ENCODE assay signal across 17 cellular contexts in genomic region chr14:75724414-75725204, GRCh38.
DNase-seq lines count a peak whose midpoint lies in the region; ATAC-seq and TF ChIP-seq lines count a peak whose summit lies in the region.
"Had no signal": no experiment of that assay in that cellular context is flagged by ENCODE, and none has a peak within 500 bp of the region (broad histone marks: within the 10 kb centered on the region; RNA-seq: fewer than 3 reads in every experiment).

No MANE protein-coding gene starts in this region.

- WGBS in mesenchymal stem cell, result 98% methylated on average over 5 of the region's 6 CpGs
- WGBS in tibial nerve, 2 donors, result 76 to 92% methylated on average over 6 of the region's 6 CpGs

- H3K27me3 Mint-ChIP-seq in activated T-cell treated with anti-CD3 and anti-CD28 coated beads, Interleukin-2, amount 50 U/mL, for 72 hours (ENCODE audit: low read depth), result no peaks in the 10 kb centered on the region
- no peaks in the 10 kb centered on the region for H3K27me3 Mint-ChIP-seq in activated T-helper 17 cell treated with anti-CD3 and anti-CD28 coated beads, Interleukin-2, amount 50 U/mL, for 72 hours
- H3K27me3 Mint-ChIP-seq in naive thymus-derived CD8-positive, alpha-beta T cell, result no peaks in the 10 kb centered on the region
- H3K27me3 Mint-ChIP-seq: activated CD4-positive, alpha-beta memory T cell treated with anti-CD3 and anti-CD28 coated beads, Interleukin-2, amount 10 ng/mL, durations not matched to agents 7 days and 5 days; brain; CD8-positive, alpha-beta memory T cell had no signal

- no peak overlapping the region for H2BK5ac ChIP-seq in mesenchymal stem cell (ENCODE audit: low read depth, low read length, poor library complexity, severe bottlenecking)

- H3K4me1 ChIP-seq in mesenchymal stem cell (ENCODE audit: control insufficient read depth, insufficient read depth, low read depth, low read length) (no peaks in the 10 kb centered on the region), vagina (peaks cover 34% of the 10 kb centered on the region), tibial nerve (peaks cover 0 to 24% (median 0%) of the 10 kb centered on the region in 4 donors)

- H3K18ac ChIP-seq in mesenchymal stem cell (ENCODE audit: low read depth in 1 of 2, low read length in 2 of 2), result no peak overlapping the region

- H3K27ac ChIP-seq in mesenchymal stem cell (ENCODE audit: low read length, poor library complexity, severe bottlenecking) (no peak overlapping the region), vagina (peak overlapping the region; percentile 56), tibial nerve (peak overlapping the region in 2 of 4 donors; percentile 32 to 54)

- H3K23ac ChIP-seq in mesenchymal stem cell (ENCODE audit: low read length in 2 of 2), result no peak overlapping the region

- no peak for TF ChIP-seq EP300 in tibial nerve (IDR thresholded peaks at IDR 0.05)

- no peak overlapping the region for H3K4me2 ChIP-seq in mesenchymal stem cell (ENCODE audit: low read length, poor library complexity, severe bottlenecking)

- no peak overlapping the region for H2AFZ ChIP-seq in mesenchymal stem cell (ENCODE audit: low read depth, low read length)

- H3K36me3 Mint-ChIP-seq in activated T-cell treated with anti-CD3 and anti-CD28 coated beads, Interleukin-2, amount 50 U/mL, for 72 hours (ENCODE audit: insufficient read depth in 2 of 2), result peaks cover 3 to 16% of the 10 kb centered on the region in 2 donors
- H3K36me3 Mint-ChIP-seq in activated T-helper 17 cell treated with anti-CD3 and anti-CD28 coated beads, Interleukin-2, amount 50 U/mL, for 72 hours (ENCODE audit: low read depth), result peaks cover 67% of the 10 kb centered on the region
- H3K36me3 Mint-ChIP-seq in naive thymus-derived CD8-positive, alpha-beta T cell, result peaks cover 27 to 75% (median 59%) of the 10 kb centered on the region in 3 donors

- H4K91ac ChIP-seq in mesenchymal stem cell (ENCODE audit: low read length), result no peak overlapping the region

- H3K4me3 ChIP-seq in mesenchymal stem cell (ENCODE audit: insufficient read depth in 1 of 2, low read depth in 1 of 2, low read length in 2 of 2) (no peak overlapping the region), vagina (no peak overlapping the region), tibial nerve (no peak overlapping the region)
- H3K4me3 ChIP-seq: mucosa of descending colon, pancreas had no signal

- TF ChIP-seq POLR2A in vagina (IDR thresholded peaks at IDR 0.05) (no peak), tibial nerve (IDR thresholded peaks at IDR 0.05) (no peak)

- no peak overlapping the region for H3K4ac ChIP-seq in mesenchymal stem cell (ENCODE audit: low read depth in 1 of 2, low read length in 2 of 2)

- no peak overlapping the region for H4K8ac ChIP-seq in mesenchymal stem cell (ENCODE audit: low read length)

- H2AK5ac ChIP-seq in mesenchymal stem cell (ENCODE audit: low read length, severe bottlenecking), result peak overlapping the region; percentile 46

- H2BK12ac ChIP-seq in mesenchymal stem cell (ENCODE audit: low read length in 2 of 2), result no peak overlapping the region

- H2BK120ac ChIP-seq in mesenchymal stem cell (ENCODE audit: low read depth, low read length), result no peak overlapping the region

- peaks cover 0 to 3% of the 10 kb centered on the region in 2 donors for H3K9me3 Mint-ChIP-seq in activated T-cell treated with anti-CD3 and anti-CD28 coated beads, Interleukin-2, amount 50 U/mL, for 72 hours
- H3K9me3 Mint-ChIP-seq in activated T-helper 17 cell treated with anti-CD3 and anti-CD28 coated beads, Interleukin-2, amount 50 U/mL, for 72 hours, result no peaks in the 10 kb centered on the region
- peaks cover 0 to 10% (median 5%) of the 10 kb centered on the region in 9 donors for H3K9me3 Mint-ChIP-seq in naive thymus-derived CD8-positive, alpha-beta T cell
- H3K9me3 Mint-ChIP-seq: immature natural killer cell had no signal

- H3K79me1 ChIP-seq in mesenchymal stem cell (replicated peaks; ENCODE audit: low read length, poor library complexity, severe bottlenecking), result peaks cover 3% of the 10 kb centered on the region

- H2BK15ac ChIP-seq in mesenchymal stem cell (ENCODE audit: low read depth, poor library complexity, severe bottlenecking), result no peak overlapping the region

- H3K14ac ChIP-seq in mesenchymal stem cell (ENCODE audit: low read length in 2 of 2), result no peak overlapping the region

- H3K9me3 ChIP-seq in mesenchymal stem cell (ENCODE audit: control insufficient read depth, low read length) (peaks cover 6% of the 10 kb centered on the region), vagina (no peaks in the 10 kb centered on the region), tibial nerve (no peaks in the 10 kb centered on the region)
- H3K9me3 ChIP-seq: mucosa of descending colon, pancreas had no signal

- no peak overlapping the region for H3K9ac ChIP-seq in mesenchymal stem cell (ENCODE audit: low read length)

- H3K4me3 Mint-ChIP-seq in activated T-cell treated with anti-CD3 and anti-CD28 coated beads, Interleukin-2, amount 50 U/mL, for 72 hours, result no peak overlapping the region
- H3K4me3 Mint-ChIP-seq in activated T-helper 17 cell treated with anti-CD3 and anti-CD28 coated beads, Interleukin-2, amount 50 U/mL, for 72 hours, result no peak overlapping the region
- no peak overlapping the region for H3K4me3 Mint-ChIP-seq in naive thymus-derived CD8-positive, alpha-beta T cell
- H3K4me3 Mint-ChIP-seq: activated CD4-positive, alpha-beta memory T cell treated with anti-CD3 and anti-CD28 coated beads, Interleukin-2, amount 10 ng/mL, durations not matched to agents 7 days and 5 days; brain; CD8-positive, alpha-beta memory T cell; immature natural killer cell had no signal

- peaks cover 8% of the 10 kb centered on the region for H3K4me1 Mint-ChIP-seq in activated T-cell treated with anti-CD3 and anti-CD28 coated beads, Interleukin-2, amount 50 U/mL, for 72 hours (ENCODE audit: low read depth)
- peaks cover 9% of the 10 kb centered on the region for H3K4me1 Mint-ChIP-seq in activated T-helper 17 cell treated with anti-CD3 and anti-CD28 coated beads, Interleukin-2, amount 50 U/mL, for 72 hours
- H3K4me1 Mint-ChIP-seq in naive thymus-derived CD8-positive, alpha-beta T cell, result peaks cover 0 to 1% (median 0%) of the 10 kb centered on the region in 4 donors

- DNase-seq in activated T-cell treated with anti-CD3 and anti-CD28 coated beads, Interleukin-2, amount 50 U/mL, for 72 hours, result no peak
- DNase-seq in activated T-cell treated with anti-CD3 and anti-CD28 coated beads, Interleukin-2, amount 50 U/mL, for 1 hour, result no peak
- DNase-seq in mesenchymal stem cell (no peak), vagina (ENCODE audit: extremely low spot score in 2 of 2) (no peak), tibial nerve (ENCODE audit: low spot score in 2 of 2) (no peak), SK-N-DZ (ENCODE audit: low spot score) (no peak)
- DNase-seq in naive thymus-derived CD8-positive, alpha-beta T cell, result no peak
- DNase-seq: activated CD4-positive, alpha-beta memory T cell treated with anti-CD3 and anti-CD28 coated beads, Interleukin-2, amount 10 ng/mL, durations not matched to agents 7 days and 5 days; CD8-positive, alpha-beta memory T cell; effector CD4-positive, alpha-beta T cell; immature natural killer cell; mucosa of descending colon; pancreas; SIG-M5; stimulated activated CD4-positive, alpha-beta T cell treated with anti-CD3 and anti-CD28 coated beads, Interleukin-1b, Interleukin-23, amount 100 ng/mL, for 48 hours had no signal

- TF ChIP-seq CTCF in vagina (IDR thresholded peaks at IDR 0.05), result no peak
- no peak for TF ChIP-seq CTCF in tibial nerve (IDR thresholded peaks at IDR 0.05)

- intact Hi-C loops in vagina (cut with DNase I), result loop anchor here (1.0 kb wide), 1 partner anchor 59 kb away; no protein-coding TSS in a partner anchor

- no peak overlapping the region for H3K27ac Mint-ChIP-seq in activated T-cell treated with anti-CD3 and anti-CD28 coated beads, Interleukin-2, amount 50 U/mL, for 72 hours
- H3K27ac Mint-ChIP-seq in activated T-helper 17 cell treated with anti-CD3 and anti-CD28 coated beads, Interleukin-2, amount 50 U/mL, for 72 hours, result no peak overlapping the region
- no peak overlapping the region for H3K27ac Mint-ChIP-seq in naive thymus-derived CD8-positive, alpha-beta T cell
- H3K27ac Mint-ChIP-seq: activated CD4-positive, alpha-beta memory T cell treated with anti-CD3 and anti-CD28 coated beads, Interleukin-2, amount 10 ng/mL, durations not matched to agents 7 days and 5 days had no signal

- POLR2A ChIA-PET in naive thymus-derived CD8-positive, alpha-beta T cell (lab: Charles Lee), result no interaction called here

- H3K36me3 ChIP-seq in mesenchymal stem cell (ENCODE audit: control insufficient read depth in 1 of 2, insufficient read depth in 2 of 2, low read depth in 1 of 2, low read length in 2 of 2) (peaks cover 5 to 31% of the 10 kb centered on the region in 2 experiments), vagina (no peaks in the 10 kb centered on the region), tibial nerve (peaks cover 0 to 22% (median 5%) of the 10 kb centered on the region in 3 donors)
- H3K36me3 ChIP-seq: pancreas had no signal

- H3K27me3 ChIP-seq in mesenchymal stem cell (ENCODE audit: control insufficient read depth in 1 of 2, insufficient read depth in 1 of 2, low read length in 2 of 2), result no peaks in the 10 kb centered on the region
- H3K27me3 ChIP-seq in vagina, result no peaks in the 10 kb centered on the region
- no peaks in the 10 kb centered on the region for H3K27me3 ChIP-seq in tibial nerve
- H3K27me3 ChIP-seq: pancreas had no signal

- ATAC-seq in activated T-cell treated with anti-CD3 and anti-CD28 coated beads, Interleukin-2, amount 50 U/mL, for 72 hours (replicated peaks in 1 of 2), result peak; percentile 45 to 54
- ATAC-seq in activated T-helper 17 cell treated with anti-CD3 and anti-CD28 coated beads, Interleukin-2, amount 50 U/mL, for 72 hours (replicated peaks), result peak; percentile 62
- no peak for ATAC-seq in naive thymus-derived CD8-positive, alpha-beta T cell
- ATAC-seq: mucosa of descending colon had no signal

Comparison
In these comparisons a context has a peak if more than half of its experiments do, and no peak if none do; other contexts are left out.
1. ATAC-seq: peak in activated T-cell treated with anti-CD3 and anti-CD28 coated beads, Interleukin-2, amount 50 U/mL, for 72 hours (2 of 2) and activated T-helper 17 cell treated with anti-CD3 and anti-CD28 coated beads, Interleukin-2, amount 50 U/mL, for 72 hours (single experiment); none in naive thymus-derived CD8-positive, alpha-beta T cell (0 of 2).